26 cellular contexts compared by ENCODE assay signal in the genomic region with DNA sequence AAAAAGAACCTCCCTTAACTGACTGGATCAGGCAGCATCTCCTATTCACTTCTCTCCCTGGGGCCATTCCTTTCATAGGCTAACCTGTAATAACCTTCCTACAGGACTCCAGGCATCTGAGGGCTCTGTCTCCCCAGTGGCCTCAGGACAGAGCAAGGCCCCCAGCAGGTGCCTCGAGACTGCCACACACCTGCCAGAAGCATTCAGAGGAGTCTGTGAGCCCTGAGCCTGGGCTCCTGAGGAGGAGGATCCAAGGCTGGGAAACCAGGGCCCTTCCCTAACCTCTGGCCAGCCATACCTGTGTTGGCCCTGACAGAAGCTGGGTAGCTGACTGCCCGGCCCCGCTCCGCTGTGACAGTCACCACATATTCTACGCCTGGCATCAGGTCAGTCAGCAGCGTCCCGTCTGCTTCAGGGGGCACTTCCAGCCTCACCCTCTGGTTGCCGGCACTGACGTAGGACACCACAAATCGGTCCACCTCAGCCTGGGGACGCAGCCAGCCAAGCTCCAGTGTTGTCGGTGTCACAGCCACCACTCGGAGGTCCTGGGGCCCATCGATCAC. TPM values are rescaled to one million over a fixed set of nuclear protein-coding genes. Genes with fewer than 3 reads are reported as not detected.
DNase-seq lines count a peak whose midpoint lies in the region; ATAC-seq and TF ChIP-seq lines count a peak whose summit lies in the region.
"Had no signal": no experiment of that assay in that cellular context is flagged by ENCODE, and none has a peak within 500 bp of the region (broad histone marks: within the 10 kb centered on the region; RNA-seq: fewer than 3 reads in every experiment).

No MANE protein-coding gene starts in this region.

- H3K4me1 Mint-ChIP-seq in MCF 10A (ENCODE audit: insufficient read depth, unreplicated experiment), result peaks cover 34% of the 10 kb centered on the region
- H3K4me1 Mint-ChIP-seq in neural progenitor cell, result peaks cover 4% of the 10 kb centered on the region

- H3K27me3 ChIP-seq in mammary epithelial cell (ENCODE audit: insufficient read depth, low read length) (peaks cover 14% of the 10 kb centered on the region), hepatocyte (no peaks in the 10 kb centered on the region), neural progenitor cell (peaks cover 14% of the 10 kb centered on the region), tibial nerve (peaks cover 0 to 13% of the 10 kb centered on the region in 2 donors), MG63 (no peaks in the 10 kb centered on the region)
- H3K27me3 ChIP-seq: SJCRH30 had no signal

- POLR2A ChIA-PET in MCF 10A (lab: Yijun Ruan, JAX), result interaction anchor here (1.6 to 1.7 kb wide), 2 partner anchors 30 to 42 kb away, joined by 4 to 6 read pairs; partner anchors contain the start of gene FKBPL

- H3K27ac ChIP-seq in mammary epithelial cell (ENCODE audit: insufficient read depth, low read depth, low read length) (no peak overlapping the region), hepatocyte (peak overlapping the region; percentile 90), neural progenitor cell (no peak overlapping the region), tibial nerve (peak overlapping the region; percentile 66 to 89 (median 80))
- H3K27ac ChIP-seq: GM23248, SJCRH30 had no signal

- dilution Hi-C loops in mammary epithelial cell (cut with HindIII; ENCODE audit: low sequenced_read_pairs), result no loop called here

- H3K4me1 ChIP-seq in mammary epithelial cell (ENCODE audit: insufficient read depth, low read length), result peaks cover 13% of the 10 kb centered on the region
- peaks cover 57% of the 10 kb centered on the region for H3K4me1 ChIP-seq in hepatocyte (ENCODE audit: insufficient read depth)
- peaks cover 5% of the 10 kb centered on the region for H3K4me1 ChIP-seq in neural progenitor cell
- H3K4me1 ChIP-seq in tibial nerve, result peaks cover 0 to 65% (median 24%) of the 10 kb centered on the region in 4 donors
- H3K4me1 ChIP-seq: BE2C, SJCRH30 had no signal

- intact Hi-C loops in MCF 10A (cut with micrococcal nuclease), result no loop called here
- intact Hi-C loops in mammary epithelial cell (cut with micrococcal nuclease), result no loop called here

- ATAC-seq in HG03095 (IDR thresholded peaks at IDR 0.05; ENCODE audit: unreplicated experiment), result no peak
- ATAC-seq: stimulated activated memory B cell treated with anti-CD40 and anti-IgM and Interleukin-4, amounts not matched to agents 10 μg/mL and 1 μg/mL and 100 μg/mL, for 72 hours had no signal

- 91% methylated on average over 14 of the region's 14 CpGs for WGBS in mammary epithelial cell (ENCODE audit: low coverage, missing lambda C conversion rate)
- 89% methylated on average over 14 of the region's 14 CpGs for WGBS in hepatocyte (ENCODE audit: low lambda C conversion rate, missing lambda C conversion rate)
- 78 to 88% methylated on average over 10 to 14 of the region's 14 CpGs for WGBS in tibial nerve, 2 donors

- CTCF ChIA-PET in MCF 10A (lab: Yijun Ruan, JAX) (interaction anchor here (0.7 to 1.4 kb wide), 3 partner anchors 12 to 119 kb away, joined by 3 to 6 read pairs (median 3); no protein-coding TSS in a partner anchor), mammary epithelial cell (lab: Charles Lee; ENCODE audit: low non-redundant PET) (interaction anchor here (0.6 kb wide), 1 partner anchor 42 kb away, joined by 3 read pairs; no protein-coding TSS in a partner anchor)

- no peaks in the 10 kb centered on the region for H3K9me2 ChIP-seq in hepatocyte (replicated peaks; ENCODE audit: insufficient read depth)

- H3K79me2 ChIP-seq in mammary epithelial cell (ENCODE audit: insufficient read depth, low read length) (no peaks in the 10 kb centered on the region), hepatocyte (no peaks in the 10 kb centered on the region), neural progenitor cell (ENCODE audit: low read depth) (no peaks in the 10 kb centered on the region)

- BruUV-seq in MCF 10A (replicated peaks; lab: Mats Ljungman, UMichigan) (no TSS peak), mammary epithelial cell (replicated peaks; lab: Mats Ljungman, UMichigan) (no TSS peak)

- no peak for TF ChIP-seq EP300 in tibial nerve (IDR thresholded peaks at IDR 0.05)

- H3K4me3 ChIP-seq in mammary epithelial cell (replicated peaks in 1 of 3; ENCODE audit: insufficient read depth in 1 of 3, low read depth in 2 of 3, low read length in 3 of 3) (no peak overlapping the region), hepatocyte (no peak overlapping the region), neural progenitor cell (no peak overlapping the region), tibial nerve (no peak overlapping the region), MG63 (no peak overlapping the region)
- H3K4me3 ChIP-seq: GM23248, SJCRH30 had no signal

- no peaks in the 10 kb centered on the region for H3K9me3 ChIP-seq in mammary epithelial cell (replicated peaks; ENCODE audit: insufficient read depth, low read length)
- no peaks in the 10 kb centered on the region for H3K9me3 ChIP-seq in hepatocyte (ENCODE audit: low read depth)
- H3K9me3 ChIP-seq in neural progenitor cell (ENCODE audit: low read depth), result no peaks in the 10 kb centered on the region
- no peaks in the 10 kb centered on the region for H3K9me3 ChIP-seq in tibial nerve
- H3K9me3 ChIP-seq in MG63, result no peaks in the 10 kb centered on the region
- H3K9me3 ChIP-seq: BE2C, SJCRH30 had no signal

- H3K4me3 Mint-ChIP-seq in MCF 10A (ENCODE audit: unreplicated experiment) (no peak overlapping the region), neural progenitor cell (peak overlapping the region; percentile 59)
- H3K4me3 Mint-ChIP-seq: memory B cell; stimulated activated memory B cell treated with anti-CD40 and anti-IgM and Interleukin-4, amounts not matched to agents 10 μg/mL and 1 μg/mL and 100 μg/mL, for 72 hours had no signal

- H3K27ac Mint-ChIP-seq in MCF 10A (ENCODE audit: low read depth, unreplicated experiment) (peak overlapping the region; percentile 61), neural progenitor cell (peak overlapping the region; percentile 22)
- H3K27ac Mint-ChIP-seq: memory B cell; stimulated activated memory B cell treated with anti-CD40 and anti-IgM and Interleukin-4, amounts not matched to agents 10 μg/mL and 1 μg/mL and 100 μg/mL, for 72 hours; T-helper 17 cell had no signal

- H3K36me3 Mint-ChIP-seq in MCF 10A (ENCODE audit: insufficient read depth, unreplicated experiment), result peaks cover 9% of the 10 kb centered on the region
- no peaks in the 10 kb centered on the region for H3K36me3 Mint-ChIP-seq in neural progenitor cell
- H3K36me3 Mint-ChIP-seq: stimulated activated memory B cell treated with anti-CD40 and anti-IgM and Interleukin-4, amounts not matched to agents 10 μg/mL and 1 μg/mL and 100 μg/mL, for 72 hours had no signal

- peaks cover 7% of the 10 kb centered on the region for H3F3A ChIP-seq in neural progenitor cell (ENCODE audit: low read depth)

- no peak overlapping the region for H3K9ac ChIP-seq in mammary epithelial cell (ENCODE audit: insufficient read depth, low read length)
- no peak overlapping the region for H3K9ac ChIP-seq in neural progenitor cell
- H3K9ac ChIP-seq: GM23248 had no signal

- in situ Hi-C loops in mammary epithelial cell (cut with MboI; ENCODE audit: low sequenced_read_pairs in 2 of 2), result no loop called here

- DNase-seq in MCF 10A (ENCODE audit: unreplicated experiment) (no peak), mammary epithelial cell (no peak), hepatocyte (ENCODE audit: low spot score) (no peak), neural progenitor cell (ENCODE audit: low spot score) (no peak), tibial nerve (ENCODE audit: low spot score in 2 of 2) (no peak), NCI-H128 (lab: John Stamatoyannopoulos, UW; ENCODE audit: unreplicated experiment) (no peak), MG63 (no peak)
- DNase-seq: 8988T; activated CD4-positive, alpha-beta T cell treated with anti-CD3 and anti-CD28 coated beads, Interleukin-2, amount 50 U/mL, for 4 hours; activated T-cell treated with anti-CD3 and anti-CD28 coated beads for 4 hours; anterior cingulate cortex; BE2C; cerebellar nuclear complex; effector memory CD4-positive, alpha-beta T cell; glutamatergic neuron; GM23248; NCI-H1436 treated with DMSO at 0.1 percent for 48 hours; NCI-H2171 treated with DMSO at 0.1 percent for 48 hours; SJCRH30; stimulated activated CD4-positive, alpha-beta T cell treated with anti-CD3 and anti-CD28 coated beads, Interleukin-15, amount 100 ng/mL, for 24 hours; T-helper 17 cell; WERI-Rb-1 had no signal

- H3K4me2 ChIP-seq in mammary epithelial cell (ENCODE audit: insufficient read depth, low read depth, low read length) (no peak overlapping the region), hepatocyte (peak overlapping the region; percentile 72), neural progenitor cell (no peak overlapping the region)

- H3K27me3 Mint-ChIP-seq in MCF 10A (ENCODE audit: insufficient read depth, unreplicated experiment) (peaks cover 24% of the 10 kb centered on the region), neural progenitor cell (ENCODE audit: insufficient read depth, low read depth) (peaks cover 11% of the 10 kb centered on the region)

- TF ChIP-seq POLR2A in tibial nerve (IDR thresholded peaks at IDR 0.05), result no peak

- H3K9me3 Mint-ChIP-seq in MCF 10A (ENCODE audit: unreplicated experiment) (no peaks in the 10 kb centered on the region), neural progenitor cell (no peaks in the 10 kb centered on the region)
- H3K9me3 Mint-ChIP-seq: memory B cell; stimulated activated memory B cell treated with anti-CD40 and anti-IgM and Interleukin-4, amounts not matched to agents 10 μg/mL and 1 μg/mL and 100 μg/mL, for 72 hours had no signal

- TF ChIP-seq CTCF in MCF 10A (IDR thresholded peaks at IDR 0.05; ENCODE audit: unreplicated experiment) (no peak), mammary epithelial cell (conservative IDR thresholded peaks at IDR 0.05 in 1 of 2, IDR thresholded peaks at IDR 0.05 in 1 of 2; ENCODE audit: extremely low read depth in 1 of 2, insufficient read depth in 1 of 2, low read depth in 1 of 2, low read length in 2 of 2) (no peak), hepatocyte (IDR thresholded peaks at IDR 0.05; ENCODE audit: poor library complexity) (no peak), neural progenitor cell (IDR thresholded peaks at IDR 0.05) (no peak), tibial nerve (IDR thresholded peaks at IDR 0.05) (no peak)

- H2AFZ ChIP-seq in mammary epithelial cell (ENCODE audit: low read depth, low read length) (no peak overlapping the region), hepatocyte (peak overlapping the region; percentile 50), neural progenitor cell (replicated peaks) (no peak overlapping the region)
- H2AFZ ChIP-seq: GM23248 had no signal

- H4K20me1 ChIP-seq in mammary epithelial cell (ENCODE audit: insufficient read depth, low read length) (peaks cover 2% of the 10 kb centered on the region), hepatocyte (ENCODE audit: insufficient read depth, poor library complexity, severe bottlenecking) (no peaks in the 10 kb centered on the region), neural progenitor cell (ENCODE audit: low read depth) (no peaks in the 10 kb centered on the region)

- H3K36me3 ChIP-seq in mammary epithelial cell (ENCODE audit: insufficient read depth, low read length) (no peaks in the 10 kb centered on the region), hepatocyte (replicated peaks; ENCODE audit: insufficient read depth, low read depth) (no peaks in the 10 kb centered on the region), neural progenitor cell (no peaks in the 10 kb centered on the region), tibial nerve (peaks cover 0 to 22% (median 0%) of the 10 kb centered on the region in 3 donors), MG63 (no peaks in the 10 kb centered on the region)
- H3K36me3 ChIP-seq: BE2C, SJCRH30, WERI-Rb-1 had no signal

RNA-seq across cellular contexts. Expression of gene TNXB, which starts 20.6 kb away (rescaled TPM):
- 3.0 and 4.3 TPM in 2 replicates for total RNA-seq in MCF 10A (2022)
- under 1 TPM; 0.17 to 0.82 TPM for total RNA-seq in mammary epithelial cell
- polyA plus RNA-seq in mammary epithelial cell, result 0.16 TPM
- polyA minus RNA-seq in mammary epithelial cell, result not detected
- 11.6 and 22.0 TPM in 2 replicates for total RNA-seq in hepatocyte
- 7.3 and 9.2 TPM in 2 replicates for polyA plus RNA-seq in hepatocyte
- total RNA-seq in neural progenitor cell (ENCODE audit: low replicate concordance), result 0.71 and 3.2 TPM in 2 replicates
- 100 to 1,000 TPM; 231 to 547 (median 297) TPM for total RNA-seq in tibial nerve
- 0.44 and 3.6 TPM in 2 replicates for total RNA-seq in MG63 (2014; rRNA removed; shearing (Covaris generic); ENCODE audit: low replicate concordance)

RNA-seq across cellular contexts. Expression of gene ATF6B, which starts 39.5 kb away (rescaled TPM):
- 65.6 and 86.5 TPM in 2 replicates for total RNA-seq in MCF 10A (2022)
- 10 to 100 TPM; 20.3 to 69.0 TPM for total RNA-seq in mammary epithelial cell
- 41.5 TPM for polyA plus RNA-seq in mammary epithelial cell
- polyA minus RNA-seq in mammary epithelial cell, result 97.4 TPM
- 37.9 and 41.9 TPM in 2 replicates for total RNA-seq in hepatocyte
- polyA plus RNA-seq in hepatocyte, result 43.7 and 52.6 TPM in 2 replicates
- total RNA-seq in neural progenitor cell (ENCODE audit: low replicate concordance), result 19.4 and 41.8 TPM in 2 replicates
- total RNA-seq in tibial nerve, result 100 to 1,000 TPM in 3 of 4 donors, 10 to 100 TPM in 1; 74.3 to 121 (median 102) TPM
- 2.9 and 7.5 TPM in 2 replicates for total RNA-seq in MG63 (2014; rRNA removed; shearing (Covaris generic); ENCODE audit: low replicate concordance)

RNA-seq across cellular contexts. Expression of gene FKBPL, which starts 41.5 kb away (rescaled TPM):
- 4.8 and 5.8 TPM in 2 replicates for total RNA-seq in MCF 10A (2022)
- total RNA-seq in mammary epithelial cell, result 1 to 10 TPM; 4.7 to 5.7 TPM
- polyA plus RNA-seq in mammary epithelial cell, result 5.6 TPM
- 1.2 TPM for polyA minus RNA-seq in mammary epithelial cell
- 5.7 and 6.0 TPM in 2 replicates for total RNA-seq in hepatocyte
- polyA plus RNA-seq in hepatocyte, result 6.2 and 6.3 TPM in 2 replicates
- total RNA-seq in neural progenitor cell (ENCODE audit: low replicate concordance), result 3.6 and 11.8 TPM in 2 replicates
- 1 to 10 TPM; 1.3 to 5.4 (median 3.0) TPM for total RNA-seq in tibial nerve
- total RNA-seq in MG63 (2014; rRNA removed; shearing (Covaris generic); ENCODE audit: low replicate concordance), result 4.0 and 13.0 TPM in 2 replicates

RNA-seq across cellular contexts. Expression of gene CYP21A2, which starts 50.4 kb away (rescaled TPM):
- total RNA-seq in MCF 10A (2022) (0.33 and 0.88 TPM in 2 replicates), mammary epithelial cell (under 1 TPM in 1 of 2 donors, not detected in 1; 0.17 TPM), hepatocyte (0.12 and 1.4 TPM in 2 replicates), neural progenitor cell (ENCODE audit: low replicate concordance) (0.09 TPM in 1 of 2 replicates, not detected in the other), tibial nerve (10 to 100 TPM in 1 of 4 donors, 1 to 10 TPM in 3; 1.0 to 15.3 (median 3.9) TPM)
- polyA plus RNA-seq in mammary epithelial cell (not detected), hepatocyte (1.7 and 2.4 TPM in 2 replicates)
- polyA minus RNA-seq in mammary epithelial cell, result not detected
- total RNA-seq in MG63 (2014; rRNA removed; shearing (Covaris generic); ENCODE audit: low replicate concordance), result not detected in 2 replicates
- total RNA-seq: GM23248, SJCRH30, urinary bladder had no signal
- polyA plus RNA-seq: GM23248 had no signal

Comparison
In these comparisons a context has a peak if more than half of its experiments do, and no peak if none do; other contexts are left out.
1. H3K27ac ChIP-seq: peak in hepatocyte (single experiment) and tibial nerve (4 of 4); none in mammary epithelial cell (single experiment) and neural progenitor cell (single experiment).
2. RNA of gene TNXB, which starts 20.6 kb away (total RNA-seq): 231 to 547 TPM in tibial nerve; 11.6 to 22.0 TPM in hepatocyte, 0.44 to 3.6 TPM in MG63, 3.0 to 4.3 TPM in MCF 10A, 0.17 to 0.82 TPM in mammary epithelial cell and 0.71 to 3.2 TPM in neural progenitor cell; every median in the first group is over 10 times any median in the second.